In the genomic region with DNA sequence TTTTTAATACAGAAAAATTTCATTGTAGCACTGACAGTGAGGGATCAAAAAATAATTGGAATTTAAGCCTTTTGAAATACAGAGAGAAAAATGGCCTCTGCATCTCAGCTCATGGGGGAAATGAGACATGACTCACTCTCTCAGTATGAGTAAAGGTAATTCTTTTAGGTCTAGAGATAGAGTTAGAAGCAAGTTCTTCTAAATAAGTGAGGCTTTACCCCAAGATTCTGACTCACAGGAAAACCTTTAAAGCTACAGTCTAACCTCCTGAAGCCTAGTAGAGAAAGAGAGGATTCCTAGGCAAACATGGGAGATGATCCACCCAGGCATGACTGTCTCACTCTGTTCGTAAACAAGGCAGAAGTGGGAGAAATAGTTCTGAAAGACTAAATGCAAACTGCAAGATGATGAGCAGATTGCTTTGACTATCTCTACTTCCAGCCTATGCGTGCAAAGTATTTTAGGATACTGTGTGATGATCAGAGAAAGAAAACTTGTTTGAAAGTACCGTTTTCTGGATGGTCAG, we compare ENCODE assay signal across 9 cellular contexts.
DNase-seq lines count a peak whose midpoint lies in the region; ATAC-seq, FAIRE-seq and TF ChIP-seq lines count a peak whose summit lies in the region.
"Had no signal": no experiment of that assay in that cellular context is flagged by ENCODE, and none has a peak within 500 bp of the region (broad histone marks: within the 10 kb centered on the region; RNA-seq: fewer than 3 reads in every experiment).

No MANE protein-coding gene starts in this region.

- in situ Hi-C loops in GM23248 (cut with MboI), result no loop called here

- H3K4me3 ChIP-seq in GM23248 (peak overlapping the region; percentile 26; the same call in 1 of the 2 replicates), mesenchymal stem cell (ENCODE audit: insufficient read depth in 1 of 2, low read depth in 1 of 2, low read length in 2 of 2) (no peak overlapping the region), mucosa of descending colon (no peak overlapping the region), lower lobe of right lung (no peak overlapping the region)

- H3K27me3 ChIP-seq in GM23248 (replicated peaks; ENCODE audit: insufficient read depth), result no peaks in the 10 kb centered on the region
- H3K27me3 ChIP-seq in mesenchymal stem cell (ENCODE audit: control insufficient read depth in 1 of 2, insufficient read depth in 1 of 2, low read length in 2 of 2), result no peaks in the 10 kb centered on the region
- no peaks in the 10 kb centered on the region for H3K27me3 ChIP-seq in lower lobe of right lung (ENCODE audit: low read depth)

- DNase-seq in GM23248 (peak; percentile 80), HTR-8/SVneo (ENCODE audit: insufficient read length, low spot score) (no peak), mesenchymal stem cell (peak; percentile 41), C1 segment of cervical spinal cord (lab: John Stamatoyannopoulos, UW) (no peak), mucosa of descending colon (no peak), lower lobe of right lung (no peak), GDM1 (lab: John Stamatoyannopoulos, UW) (no peak)
- DNase-seq: Right ventricle myocardium superior had no signal

- no peaks in the 10 kb centered on the region for H3K9me2 ChIP-seq in GM23248 (ENCODE audit: insufficient read depth)

- H3K4ac ChIP-seq in mesenchymal stem cell (ENCODE audit: low read depth in 1 of 2, low read length in 2 of 2), result no peak overlapping the region

- no peaks in the 10 kb centered on the region for H3K79me2 ChIP-seq in GM23248 (ENCODE audit: insufficient read depth)

- H3K23ac ChIP-seq in mesenchymal stem cell (ENCODE audit: low read length in 2 of 2), result no peak overlapping the region

- no peak overlapping the region for H2BK15ac ChIP-seq in mesenchymal stem cell (ENCODE audit: low read depth, poor library complexity, severe bottlenecking)

- H3F3A ChIP-seq in GM23248 (ENCODE audit: insufficient read depth), result peaks cover 43% of the 10 kb centered on the region

- no peak overlapping the region for H3K14ac ChIP-seq in mesenchymal stem cell (ENCODE audit: low read length in 2 of 2)

- intact Hi-C loops in mucosa of descending colon (cut with DNase I, micrococcal nuclease), result no loop called here
- intact Hi-C loops in lower lobe of right lung (cut with DNase I), result no loop called here

- TF ChIP-seq CTCF in mucosa of descending colon (IDR thresholded peaks at IDR 0.05), result no peak
- TF ChIP-seq CTCF in lower lobe of right lung (IDR thresholded peaks at IDR 0.05), result no peak

- ATAC-seq in GM18508 (IDR thresholded peaks at IDR 0.05; ENCODE audit: insufficient read depth, unreplicated experiment), result peak; percentile 99
- ATAC-seq in mucosa of descending colon, result no peak
- no peak for ATAC-seq in lower lobe of right lung

- H2AFZ ChIP-seq in GM23248, result peak overlapping the region; percentile 79
- H2AFZ ChIP-seq in mesenchymal stem cell (ENCODE audit: low read depth, low read length), result no peak overlapping the region

- no peak overlapping the region for H2BK12ac ChIP-seq in mesenchymal stem cell (ENCODE audit: low read length in 2 of 2)

- peaks cover 42% of the 10 kb centered on the region for H3K4me1 ChIP-seq in GM23248 (ENCODE audit: insufficient read depth)
- no peaks in the 10 kb centered on the region for H3K4me1 ChIP-seq in mesenchymal stem cell (ENCODE audit: control insufficient read depth, insufficient read depth, low read depth, low read length)
- H3K4me1 ChIP-seq in mucosa of descending colon (ENCODE audit: low read depth), result no peaks in the 10 kb centered on the region
- no peaks in the 10 kb centered on the region for H3K4me1 ChIP-seq in lower lobe of right lung

- WGBS in GM23248 (ENCODE audit: low coverage in 1 of 2, low lambda C conversion rate in 2 of 2, missing lambda C conversion rate in 2 of 2), 2 experiments, result 38 to 39% methylated on average over 3 of the region's 3 CpGs
- WGBS in mesenchymal stem cell, result 49% methylated on average over 2 of the region's 3 CpGs

- H2AK5ac ChIP-seq in mesenchymal stem cell (ENCODE audit: low read length, severe bottlenecking), result no peak overlapping the region

- no peaks in the 10 kb centered on the region for H3K79me1 ChIP-seq in mesenchymal stem cell (replicated peaks; ENCODE audit: low read length, poor library complexity, severe bottlenecking)

- no peaks in the 10 kb centered on the region for H4K20me1 ChIP-seq in GM23248 (ENCODE audit: insufficient read depth)

- H2BK120ac ChIP-seq in mesenchymal stem cell (ENCODE audit: low read depth, low read length), result no peak overlapping the region

- H3K18ac ChIP-seq in mesenchymal stem cell (ENCODE audit: low read depth in 1 of 2, low read length in 2 of 2), result no peak overlapping the region

- peak; percentile 40 for FAIRE-seq in HTR-8/SVneo (lab: Jason Lieb, UNC)

- no peak overlapping the region for H4K8ac ChIP-seq in mesenchymal stem cell (ENCODE audit: low read length)

- peak overlapping the region; percentile 7; the same call in 1 of the 2 replicates for H3K9ac ChIP-seq in GM23248
- H3K9ac ChIP-seq in mesenchymal stem cell (ENCODE audit: low read length), result peak overlapping the region; percentile 40

- H3K27ac ChIP-seq in GM23248, result peak overlapping the region; percentile 59
- H3K27ac ChIP-seq in mesenchymal stem cell (ENCODE audit: low read length, poor library complexity, severe bottlenecking), result no peak overlapping the region
- H3K27ac ChIP-seq in lower lobe of right lung, result no peak overlapping the region

- no peak overlapping the region for H2BK5ac ChIP-seq in mesenchymal stem cell (ENCODE audit: low read depth, low read length, poor library complexity, severe bottlenecking)

- H3K4me2 ChIP-seq in GM23248 (ENCODE audit: unreplicated experiment) (peak overlapping the region; percentile 53), mesenchymal stem cell (ENCODE audit: low read length, poor library complexity, severe bottlenecking) (no peak overlapping the region)

- H3K9me3 ChIP-seq in GM23248 (ENCODE audit: low read depth) (no peaks in the 10 kb centered on the region), mesenchymal stem cell (ENCODE audit: control insufficient read depth, low read length) (no peaks in the 10 kb centered on the region), mucosa of descending colon (no peaks in the 10 kb centered on the region), lower lobe of right lung (no peaks in the 10 kb centered on the region)

- no peak overlapping the region for H4K91ac ChIP-seq in mesenchymal stem cell (ENCODE audit: low read length)

- no peaks in the 10 kb centered on the region for H3K36me3 ChIP-seq in GM23248 (ENCODE audit: low read depth)
- no peaks in the 10 kb centered on the region for H3K36me3 ChIP-seq in mesenchymal stem cell (ENCODE audit: control insufficient read depth in 1 of 2, insufficient read depth in 2 of 2, low read depth in 1 of 2, low read length in 2 of 2)
- no peaks in the 10 kb centered on the region for H3K36me3 ChIP-seq in mucosa of descending colon (ENCODE audit: low read depth)
- no peaks in the 10 kb centered on the region for H3K36me3 ChIP-seq in lower lobe of right lung

Comparison
In these comparisons a context has a peak if more than half of its experiments do, and no peak if none do; other contexts are left out.
1. DNase-seq: peak in GM23248 (single experiment) and mesenchymal stem cell (single experiment); none in HTR-8/SVneo (single experiment), C1 segment of cervical spinal cord (0 of 14), mucosa of descending colon (0 of 3), lower lobe of right lung (single experiment) and GDM1 (single experiment).